In the genomic region with DNA sequence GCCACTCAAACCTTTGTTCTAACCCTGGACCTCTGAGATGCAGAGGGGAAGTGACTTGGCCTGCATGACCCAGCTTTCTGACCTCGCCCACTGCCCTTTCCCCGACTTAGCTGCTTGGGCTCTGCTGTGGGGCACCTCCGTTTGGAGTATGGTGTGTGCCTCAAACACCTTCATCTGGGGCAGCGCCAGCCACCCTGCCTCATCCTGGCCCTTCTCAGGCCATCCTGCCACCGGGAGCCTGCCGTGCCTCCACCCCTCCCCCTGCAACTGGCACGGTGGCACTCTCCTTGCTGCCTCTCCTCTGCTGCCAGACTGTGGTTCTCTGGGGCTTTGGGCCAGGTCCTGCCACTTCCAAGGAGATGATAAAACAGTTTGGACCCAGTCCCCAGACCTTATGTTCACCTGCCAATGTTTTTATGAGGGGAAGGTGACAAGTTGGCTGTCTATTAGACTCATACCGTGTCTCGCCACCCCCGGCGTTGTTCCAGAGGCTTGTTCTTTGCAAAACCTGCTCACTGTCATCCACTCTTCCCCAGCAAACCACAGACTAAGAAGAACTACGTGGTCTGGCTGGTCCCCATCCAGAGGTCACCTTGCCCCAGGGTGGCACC, we compare ENCODE assay signal across 8 cellular contexts. TPM values are rescaled to one million over a fixed set of nuclear protein-coding genes. Genes with fewer than 3 reads are reported as not detected.
DNase-seq lines count a peak whose midpoint lies in the region; ATAC-seq lines count a peak whose summit lies in the region.
"Had no signal": no experiment of that assay in that cellular context is flagged by ENCODE, and none has a peak within 500 bp of the region (broad histone marks: within the 10 kb centered on the region; RNA-seq: fewer than 3 reads in every experiment).

No MANE protein-coding gene starts in this region.

- no peaks in the 10 kb centered on the region for H3K9me3 ChIP-seq in HUES6 (ENCODE audit: control insufficient read depth, insufficient read depth, low read depth, low read length)
- no peaks in the 10 kb centered on the region for H3K9me3 ChIP-seq in T-helper 17 cell (ENCODE audit: control insufficient read depth, low read length, poor library complexity, severe bottlenecking)
- H3K9me3 ChIP-seq in skeletal muscle tissue (ENCODE audit: control insufficient read depth in 3 of 3, low read length in 3 of 3) = no peaks in the 10 kb centered on the region

- H3K4me1 ChIP-seq in HUES6 (ENCODE audit: control insufficient read depth, insufficient read depth, low read length) = peaks cover 57% of the 10 kb centered on the region
- peaks cover 70 to 83% (median 81%) of the 10 kb centered on the region in 3 donors for H3K4me1 ChIP-seq in skeletal muscle tissue (ENCODE audit: control insufficient read depth in 3 of 3, insufficient read depth in 3 of 3, low read length in 3 of 3)

- H3K36me3 ChIP-seq in HUES6 (ENCODE audit: control insufficient read depth, insufficient read depth, low read length) (peaks cover 8% of the 10 kb centered on the region), skeletal muscle tissue (ENCODE audit: control insufficient read depth in 3 of 3, insufficient read depth in 3 of 3, low read length in 3 of 3) (no peaks in the 10 kb centered on the region)

- no peaks in the 10 kb centered on the region for H3K27me3 ChIP-seq in HUES6 (ENCODE audit: control insufficient read depth, insufficient read depth, low read length)
- H3K27me3 ChIP-seq in skeletal muscle tissue (ENCODE audit: control insufficient read depth in 3 of 3, insufficient read depth in 3 of 3, low read length in 3 of 3) = no peaks in the 10 kb centered on the region

- DNase-seq in T-helper 17 cell (no peak), cardiac septum (ENCODE audit: low spot score) (peak; percentile 84), glomerular visceral epithelial cell (ENCODE audit: extremely low spot score) (no peak)
- DNase-seq: NCI-H526 had no signal

- peaks cover 54% of the 10 kb centered on the region for H3K4me1 Mint-ChIP-seq in T-helper 17 cell

- H3K27ac Mint-ChIP-seq in T-helper 17 cell = peak overlapping the region; percentile 100

- H3K36me3 Mint-ChIP-seq in T-helper 17 cell (ENCODE audit: low read depth) = no peaks in the 10 kb centered on the region

- H3K9ac ChIP-seq in HUES6 (ENCODE audit: low read length) (no peak overlapping the region), skeletal muscle tissue (ENCODE audit: low read depth in 1 of 3, low read length in 3 of 3) (peak overlapping the region; percentile 45 to 78 (median 51))

- intact Hi-C loops in cardiac septum (cut with DNase I) = no loop called here

- peak overlapping the region; percentile 19; the same call in 1 of the 2 replicates for H3K27ac ChIP-seq in HUES6 (ENCODE audit: low read depth, low read length)
- H3K27ac ChIP-seq in skeletal muscle tissue (ENCODE audit: low read depth, low read length) = peak overlapping the region; percentile 75

- no peaks in the 10 kb centered on the region for H3K27me3 Mint-ChIP-seq in T-helper 17 cell

- ATAC-seq in T-helper 17 cell (no peak), GM19035 (IDR thresholded peaks at IDR 0.05; ENCODE audit: unreplicated experiment) (no peak), GM21528 (IDR thresholded peaks at IDR 0.05; ENCODE audit: low FRiP score, unreplicated experiment) (no peak)

- peak overlapping the region; percentile 74 for H3K4me3 Mint-ChIP-seq in T-helper 17 cell

- no peak overlapping the region for H3K4me3 ChIP-seq in HUES6 (ENCODE audit: low read depth, low read length)
- H3K4me3 ChIP-seq in skeletal muscle tissue (ENCODE audit: low read length in 3 of 3) = peak overlapping the region in 2 of 3 donors; percentile 25 to 41

RNA-seq across cellular contexts. Expression of a gene that starts 32.2 kb away (rescaled TPM):
- total RNA-seq in T-helper 17 cell (10 to 100 TPM; 51.8 to 68.6 TPM), cardiac septum (129 TPM), skeletal muscle tissue (5.7 TPM)
